8 cellular contexts compared by ENCODE assay signal in the genomic region with DNA sequence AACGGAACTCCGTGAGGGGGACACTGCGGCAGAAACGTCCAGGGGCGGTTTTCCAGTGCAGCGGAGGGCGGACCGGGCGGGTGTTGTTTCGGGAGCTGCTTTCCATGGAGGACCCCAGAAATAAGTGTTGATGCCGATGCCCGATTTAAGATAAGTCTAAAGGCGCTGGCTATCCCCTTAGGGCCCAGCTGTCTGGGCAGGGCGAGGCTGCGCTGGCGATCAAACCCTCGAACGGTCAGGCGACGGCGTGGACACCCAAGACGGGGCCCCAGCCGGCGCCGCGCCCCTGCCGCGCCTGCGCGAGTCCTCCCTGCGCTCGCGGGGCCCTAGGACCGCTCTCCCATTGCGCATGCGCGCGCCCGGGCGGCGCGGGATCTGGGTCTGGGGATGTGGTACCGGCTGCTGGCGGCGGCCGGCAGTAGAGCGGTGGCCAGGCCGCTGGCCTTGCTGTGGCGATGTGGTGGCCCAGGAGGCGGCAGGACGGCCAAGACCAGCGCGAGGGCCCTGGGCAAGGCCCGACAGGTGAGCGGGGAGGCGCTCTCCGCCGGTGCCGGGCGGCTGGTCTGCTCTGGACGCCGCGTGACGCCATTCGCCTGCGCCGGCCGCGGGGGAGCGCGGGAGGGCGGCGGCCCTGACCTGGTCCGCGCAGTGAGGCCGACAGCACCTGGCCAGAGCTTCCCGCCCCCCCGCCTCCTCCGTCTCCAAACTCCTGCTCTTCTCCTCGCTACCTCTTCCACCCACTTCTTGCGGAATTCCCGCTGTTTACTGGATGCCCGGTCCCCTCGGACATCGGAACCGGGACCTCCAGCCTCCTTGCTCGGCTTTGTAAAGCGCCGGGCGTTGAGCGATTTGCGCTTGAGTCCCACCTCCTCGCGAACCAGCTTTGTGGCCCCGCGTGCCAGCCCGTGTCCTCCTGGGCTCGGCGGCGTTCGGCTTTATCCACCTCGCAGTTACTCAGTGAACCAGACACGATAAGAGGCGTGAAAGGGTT. TPM values are rescaled to one million over a fixed set of nuclear protein-coding genes. Genes with fewer than 3 reads are reported as not detected.
A peak's percentile ranks its signal among the peaks of the same experiment; 100 is the strongest.
DNase-seq lines count a peak whose midpoint lies in the region; ATAC-seq and TF ChIP-seq lines count a peak whose summit lies in the region.

No MANE protein-coding gene starts in this region.

- ATAC-seq in HG02571 (IDR thresholded peaks at IDR 0.05; ENCODE audit: unreplicated experiment): peak; percentile 85
- ATAC-seq in left cardiac atrium: peak; percentile 97 to 98
- peak; percentile 93 to 99 for ATAC-seq in upper lobe of left lung (ENCODE audit: low FRiP score in 2 of 2)

- peaks cover 28% of the 10 kb centered on the region for H3K4me1 ChIP-seq in adipocyte (ENCODE audit: control insufficient read depth, insufficient read depth, low read length)
- peaks cover 23 to 41% (median 24%) of the 10 kb centered on the region in 4 donors for H3K4me1 ChIP-seq in upper lobe of left lung

- TF ChIP-seq POLR2A in upper lobe of left lung (IDR thresholded peaks at IDR 0.05): peak in 3 of 4 donors; percentile 82 to 96 (median 90)

- H3K27me3 ChIP-seq in adipocyte (replicated peaks; ENCODE audit: control insufficient read depth, insufficient read depth, low read length): no peaks in the 10 kb centered on the region
- H3K27me3 ChIP-seq in upper lobe of left lung: no peaks in the 10 kb centered on the region

- H3K4me3 ChIP-seq in GM12864 (ENCODE audit: low read depth, low read length) (peak overlapping the region; percentile 93), adipocyte (ENCODE audit: low read length) (peak overlapping the region; percentile 92), upper lobe of left lung (peak overlapping the region; percentile 43 to 88 (median 73))

- no peak for DNase-seq in GM12864 (ENCODE audit: low read depth)
- DNase-seq in NCI-H1048 (lab: John Stamatoyannopoulos, UW): peak; percentile 15
- DNase-seq in SW 1271 (lab: John Stamatoyannopoulos, UW): peak; percentile 70 to 86
- DNase-seq in adipocyte (ENCODE audit: low read depth): peak; percentile 97
- peak; percentile 93 for DNase-seq in left cardiac atrium
- peak; percentile 98 for DNase-seq in posterior vena cava (ENCODE audit: low spot score)
- peak; percentile 91 to 99 for DNase-seq in upper lobe of left lung

- H3K27ac ChIP-seq in upper lobe of left lung: peak overlapping the region; percentile 88 to 96 (median 94)

- peaks cover 3% of the 10 kb centered on the region for H3K36me3 ChIP-seq in adipocyte (ENCODE audit: control insufficient read depth, insufficient read depth, low read length, severe bottlenecking)
- peaks cover 0 to 4% (median under 1%) of the 10 kb centered on the region in 4 donors for H3K36me3 ChIP-seq in upper lobe of left lung

- TF ChIP-seq EP300 in upper lobe of left lung (IDR thresholded peaks at IDR 0.05): no peak

- TF ChIP-seq CTCF in GM12864 (IDR thresholded peaks at IDR 0.05; ENCODE audit: low read depth, low read length, missing control alignments) (peak; percentile 13), upper lobe of left lung (IDR thresholded peaks at IDR 0.05) (peak in 5 of 6 experiments; percentile 10 to 49 (median 35))

- H3K9ac ChIP-seq in adipocyte (ENCODE audit: low read length): peak overlapping the region; percentile 93

- intact Hi-C loops in left cardiac atrium (cut with DNase I) (no loop called here), posterior vena cava (cut with DNase I) (no loop called here)

- no peaks in the 10 kb centered on the region for H3K9me3 ChIP-seq in adipocyte (ENCODE audit: control insufficient read depth, low read length)
- no peaks in the 10 kb centered on the region for H3K9me3 ChIP-seq in upper lobe of left lung

- 0% methylated on average over 29 to 64 of the region's 104 CpGs for WGBS in upper lobe of left lung, 2 donors

RNA-seq across cellular contexts. Expression of a gene that starts 24.0 kb away (rescaled TPM):
- total RNA-seq in left cardiac atrium (10 to 100 TPM; 46.3 to 50.5 TPM), posterior vena cava (10 to 100 TPM; 54.0 to 58.6 TPM), upper lobe of left lung (100 to 1,000 TPM in 2 of 6 donors, 10 to 100 TPM in 4; 45.7 to 671 (median 80.5) TPM)

RNA-seq across cellular contexts. Expression of a gene that starts 46.7 kb away (rescaled TPM):
- 1 to 10 TPM; 2.2 to 2.6 TPM for total RNA-seq in left cardiac atrium
- 1 to 10 TPM in 1 of 2 donors, under 1 TPM in 1; 0.88 to 2.7 TPM for total RNA-seq in posterior vena cava
- total RNA-seq in upper lobe of left lung: 10 to 100 TPM in 3 of 6 donors, 1 to 10 TPM in 3; 4.6 to 23.2 (median 11.1) TPM

RNA-seq across cellular contexts. Expression of a gene that starts 49.4 kb away (rescaled TPM):
- total RNA-seq in left cardiac atrium (1 to 10 TPM; 3.9 to 8.8 TPM), posterior vena cava (10 to 100 TPM in 1 of 2 donors, 1 to 10 TPM in 1; 5.9 to 16.1 TPM), upper lobe of left lung (1 to 10 TPM in 3 of 6 donors, under 1 TPM in 2, not detected in 1; 0.33 to 9.2 (median 2.1) TPM)

RNA-seq across cellular contexts. Expression of a gene that starts 53.9 kb away (rescaled TPM):
- total RNA-seq in left cardiac atrium (1 to 10 TPM; 1.9 to 2.3 TPM), posterior vena cava (1 to 10 TPM; 2.7 to 5.4 TPM), upper lobe of left lung (10 to 100 TPM in 2 of 6 donors, 1 to 10 TPM in 4; 4.9 to 44.0 (median 7.0) TPM)
